In the genomic region with DNA sequence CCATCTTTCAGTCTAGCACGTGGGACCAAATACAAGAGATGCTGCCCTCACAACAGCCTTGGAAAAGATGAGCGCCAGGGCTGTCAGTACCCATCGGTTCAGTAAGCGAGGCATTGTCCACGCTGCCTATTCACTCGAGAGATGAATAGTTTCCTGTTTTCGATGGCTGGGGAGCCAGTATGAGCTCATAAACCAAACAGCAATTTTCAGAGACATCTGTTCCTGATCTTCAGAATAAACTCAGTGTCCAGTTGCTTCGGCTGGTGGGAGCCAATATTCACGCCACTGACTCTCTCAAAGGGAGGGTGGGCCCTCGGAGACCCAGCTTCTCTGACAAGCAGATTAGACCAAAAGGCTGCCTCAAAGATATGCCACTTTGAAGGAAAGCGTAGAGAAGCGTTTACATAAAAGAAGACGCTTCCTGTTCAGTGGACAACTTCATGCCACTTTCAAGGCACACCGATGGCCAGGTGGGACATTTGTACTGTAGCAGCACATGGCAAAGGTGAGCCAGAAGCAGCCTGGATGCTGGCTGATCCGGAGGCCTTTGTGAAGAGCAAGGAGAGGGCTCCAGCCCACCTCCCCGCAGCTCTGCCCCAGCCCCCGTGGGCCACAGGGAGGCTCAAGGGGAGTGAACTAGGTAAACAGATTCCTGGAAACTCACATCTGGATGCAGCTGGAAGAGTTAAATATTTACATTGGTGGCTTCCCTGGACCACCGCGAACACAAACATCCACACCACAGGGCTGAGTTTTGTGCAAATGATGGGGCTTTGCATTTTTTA, we compare ENCODE assay signal across 13 cellular contexts. TPM values are rescaled to one million over a fixed set of nuclear protein-coding genes. Genes with fewer than 3 reads are reported as not detected.
DNase-seq lines count a peak whose midpoint lies in the region; ATAC-seq, FAIRE-seq and TF ChIP-seq lines count a peak whose summit lies in the region.
"Had no signal": no experiment of that assay in that cellular context is flagged by ENCODE, and none has a peak within 500 bp of the region (broad histone marks: within the 10 kb centered on the region; RNA-seq: fewer than 3 reads in every experiment).

No MANE protein-coding gene starts in this region.

- FAIRE-seq in H54 (lab: Jason Lieb, UNC) = no peak

- ATAC-seq in GM18520 (IDR thresholded peaks at IDR 0.05; ENCODE audit: unreplicated experiment) = no peak

- H3K4me3 ChIP-seq in dorsolateral prefrontal cortex (no peak overlapping the region), vagina (no peak overlapping the region), PC-9 (no peak overlapping the region)

- H3K27me3 Mint-ChIP-seq in activated naive CD4-positive, alpha-beta T cell treated with anti-CD3 and anti-CD28 coated beads, Interleukin-2, amount 10 ng/mL, durations not matched to agents 7 days and 5 days = no peaks in the 10 kb centered on the region
- no peaks in the 10 kb centered on the region for H3K27me3 Mint-ChIP-seq in mesothelial cell of epicardium (ENCODE audit: low read depth)

- H3K27me3 ChIP-seq in dorsolateral prefrontal cortex (no peaks in the 10 kb centered on the region), vagina (no peaks in the 10 kb centered on the region), PC-9 (ENCODE audit: insufficient read depth, low read depth) (no peaks in the 10 kb centered on the region)

- H3K27ac ChIP-seq in dorsolateral prefrontal cortex = peak overlapping the region; percentile 7 to 97 (median 80)
- H3K27ac ChIP-seq in vagina = peak overlapping the region; percentile 51
- H3K27ac ChIP-seq in PC-9 = no peak overlapping the region
- H3K27ac ChIP-seq: HL-60 had no signal

- TF ChIP-seq POLR2A in vagina (IDR thresholded peaks at IDR 0.05) (no peak), H54 (IDR thresholded peaks at IDR 0.05; ENCODE audit: low read depth, low read length) (no peak)

- no peak overlapping the region for H3K4me2 ChIP-seq in PC-9

- peaks cover 40% of the 10 kb centered on the region for H3K36me3 Mint-ChIP-seq in activated naive CD4-positive, alpha-beta T cell treated with anti-CD3 and anti-CD28 coated beads, Interleukin-2, amount 10 ng/mL, durations not matched to agents 7 days and 5 days
- peaks cover 29% of the 10 kb centered on the region for H3K36me3 Mint-ChIP-seq in mesothelial cell of epicardium

- peak overlapping the region; percentile 65 for H3K27ac Mint-ChIP-seq in activated naive CD4-positive, alpha-beta T cell treated with anti-CD3 and anti-CD28 coated beads, Interleukin-2, amount 10 ng/mL, durations not matched to agents 7 days and 5 days
- H3K27ac Mint-ChIP-seq in mesothelial cell of epicardium = peak overlapping the region; percentile 62

- TF ChIP-seq CTCF in dorsolateral prefrontal cortex (IDR thresholded peaks at IDR 0.05 in 54 of 56, conservative IDR thresholded peaks at IDR 0.05 in 2 of 56; ENCODE audit: low read depth in 1 of 56, partially characterized antibody in 56 of 56) = peak in 9 of 56 donors; percentile 10 to 33 (median 13)
- TF ChIP-seq CTCF in mesothelial cell of epicardium (IDR thresholded peaks at IDR 0.05; ENCODE audit: unreplicated experiment) = no peak
- TF ChIP-seq CTCF in vagina (IDR thresholded peaks at IDR 0.05) = no peak
- TF ChIP-seq CTCF in PC-9 (conservative IDR thresholded peaks at IDR 0.05) = no peak

- H3K36me3 ChIP-seq in vagina (peaks cover 0 to 57% of the 10 kb centered on the region in 2 donors), PC-9 (ENCODE audit: low read depth) (peaks cover 23% of the 10 kb centered on the region; the same call in 1 of the 2 replicates)

- H3K4me1 Mint-ChIP-seq in activated naive CD4-positive, alpha-beta T cell treated with anti-CD3 and anti-CD28 coated beads, Interleukin-2, amount 10 ng/mL, durations not matched to agents 7 days and 5 days = peaks cover 31% of the 10 kb centered on the region
- H3K4me1 Mint-ChIP-seq in mesothelial cell of epicardium = peaks cover 38% of the 10 kb centered on the region

- no peaks in the 10 kb centered on the region for H3K9me3 Mint-ChIP-seq in activated naive CD4-positive, alpha-beta T cell treated with anti-CD3 and anti-CD28 coated beads, Interleukin-2, amount 10 ng/mL, durations not matched to agents 7 days and 5 days
- H3K9me3 Mint-ChIP-seq in mesothelial cell of epicardium = no peaks in the 10 kb centered on the region
- H3K9me3 Mint-ChIP-seq: CD14-positive monocyte had no signal

- H3F3A ChIP-seq in PC-9 (ENCODE audit: insufficient read depth, low read depth) = peaks cover 31% of the 10 kb centered on the region

- no peaks in the 10 kb centered on the region for H3K9me2 ChIP-seq in PC-9 (ENCODE audit: insufficient read depth)

- H2AFZ ChIP-seq in PC-9 = no peak overlapping the region

- H4K20me1 ChIP-seq in PC-9 (ENCODE audit: insufficient read depth) = peaks cover 47% of the 10 kb centered on the region

- H3K4me3 Mint-ChIP-seq in activated naive CD4-positive, alpha-beta T cell treated with anti-CD3 and anti-CD28 coated beads, Interleukin-2, amount 10 ng/mL, durations not matched to agents 7 days and 5 days = no peak overlapping the region
- no peak overlapping the region for H3K4me3 Mint-ChIP-seq in mesothelial cell of epicardium
- H3K4me3 Mint-ChIP-seq: CD14-positive monocyte had no signal

- H3K79me2 ChIP-seq in PC-9 (ENCODE audit: low read depth) = peaks cover 10% of the 10 kb centered on the region

- peaks cover 85% of the 10 kb centered on the region for H3K4me1 ChIP-seq in vagina
- peaks cover 11% of the 10 kb centered on the region for H3K4me1 ChIP-seq in PC-9 (replicated peaks; ENCODE audit: insufficient read depth)

- no peaks in the 10 kb centered on the region for H3K9me3 ChIP-seq in vagina
- H3K9me3 ChIP-seq in PC-9 (ENCODE audit: insufficient read depth, low read depth) = no peaks in the 10 kb centered on the region

- intact Hi-C loops in dorsolateral prefrontal cortex (cut with DNase I) (loop anchor here (2.0 to 5.0 kb wide), 2 partner anchors 54 kb away; no protein-coding TSS in a partner anchor), vagina (cut with DNase I) (no loop called here), PC-9 (cut with micrococcal nuclease; ENCODE audit: unreplicated experiment) (no loop called here)

- BruUV-seq in PC-9 (replicated peaks; lab: Mats Ljungman, UMichigan) = no TSS peak

- CTCF ChIA-PET in activated naive CD4-positive, alpha-beta T cell treated with anti-CD3 and anti-CD28 coated beads, Interleukin-2, amount 10 ng/mL, durations not matched to agents 7 days and 5 days (lab: Charles Lee) = interaction anchor here (0.6 kb wide), 1 partner anchor 300 kb away, joined by 3 read pairs; no protein-coding TSS in a partner anchor
- CTCF ChIA-PET in PC-9 (lab: Charles Lee) = no interaction called here

- POLR2A ChIA-PET in PC-9 (lab: Charles Lee; ENCODE audit: unreplicated experiment) = no interaction called here

- no peak for DNase-seq in activated naive CD4-positive, alpha-beta T cell treated with anti-CD3 and anti-CD28 coated beads, Interleukin-2, amount 10 ng/mL, durations not matched to agents 7 days and 5 days
- no peak for DNase-seq in activated naive CD4-positive, alpha-beta T cell (lab: John Stamatoyannopoulos, UW)
- DNase-seq in dorsolateral prefrontal cortex (peak in 4 of 10 donors; percentile 53 to 78 (median 66)), mesothelial cell of epicardium (ENCODE audit: low spot score in 2 of 2, unreplicated experiment in 2 of 2) (no peak), vagina (ENCODE audit: extremely low spot score in 2 of 2) (no peak), PC-9 (no peak), H54 (ENCODE audit: insufficient read length, low spot score) (no peak)
- DNase-seq: activated CD4-positive, alpha-beta T cell treated with anti-CD3 and anti-CD28 coated beads, Interleukin-2, amount 50 U/mL, for 48 hours; NCI-H526 treated with DMSO at 0.1 percent for 48 hours; stimulated activated CD4-positive, alpha-beta T cell treated with anti-CD3 and anti-CD28 coated beads, Interleukin-1b, Interleukin-23, amount 100 ng/mL, for 48 hours had no signal

RNA-seq across cellular contexts. Expression of a gene that starts 6.0 kb away (rescaled TPM):
- total RNA-seq in dorsolateral prefrontal cortex (10 to 100 TPM in 104 of 120 experiments, 1 to 10 TPM in 16; 7.3 to 15.5 (median 11.6) TPM), mesothelial cell of epicardium (14.9 to 16.3 TPM (median 15.5 TPM) in 3 replicates), vagina (8.8 TPM), PC-9 (2021) (11.5 and 11.6 TPM in 2 replicates)

RNA-seq across cellular contexts. Expression of a gene that starts 23.4 kb away (rescaled TPM):
- 10 to 100 TPM in 109 of 120 experiments, 1 to 10 TPM in 11; 6.9 to 38.1 (median 15.4) TPM for total RNA-seq in dorsolateral prefrontal cortex
- total RNA-seq in mesothelial cell of epicardium = 99.1 to 107 TPM (median 106 TPM) in 3 replicates
- total RNA-seq in vagina = 51.6 TPM
- 59.8 and 60.1 TPM in 2 replicates for total RNA-seq in PC-9 (2021)

Comparison
In these comparisons a context has a peak if more than half of its experiments do, and no peak if none do; other contexts are left out.
1. intact Hi-C loops: an anchor here in dorsolateral prefrontal cortex (2.0 to 5.0 kb wide); none called in vagina and PC-9.